In genomic region chr14:104078031-104078455, GRCh38 we compare ENCODE assay signal across 8 cellular contexts. TPM values are rescaled to one million over a fixed set of nuclear protein-coding genes. Genes with fewer than 3 reads are reported as not detected.
DNase-seq lines count a peak whose midpoint lies in the region; ATAC-seq and TF ChIP-seq lines count a peak whose summit lies in the region.

No MANE protein-coding gene starts in this region.

- H3K9me3 Mint-ChIP-seq in Caco-2 (ENCODE audit: unreplicated experiment) (peaks cover 5% of the 10 kb centered on the region), naive B cell (peaks cover 4 to 11% (median 7%) of the 10 kb centered on the region in 7 donors)
- H3K9me3 Mint-ChIP-seq in stimulated activated effector memory CD8-positive, alpha-beta T cell treated with anti-CD3 and anti-CD28 coated beads, Interleukin-12 subunit alpha, Interleukin-12 subunit beta, amount 100 ng/mL, for 72 hours, result peaks cover 5% of the 10 kb centered on the region

- H3K27ac Mint-ChIP-seq in Caco-2 (ENCODE audit: unreplicated experiment) (no peak overlapping the region), naive B cell (peak overlapping the region in 3 of 6 donors; percentile 7 to 18 (median 18))
- no peak overlapping the region for H3K27ac Mint-ChIP-seq in stimulated activated effector memory CD8-positive, alpha-beta T cell treated with anti-CD3 and anti-CD28 coated beads, Interleukin-12 subunit alpha, Interleukin-12 subunit beta, amount 100 ng/mL, for 72 hours

- H3K36me3 ChIP-seq in Caco-2 (ENCODE audit: control insufficient read depth, insufficient read depth, low read length), result no peaks in the 10 kb centered on the region

- H3K4me3 Mint-ChIP-seq in Caco-2 (ENCODE audit: unreplicated experiment) (no peak overlapping the region), naive B cell (peak overlapping the region in 2 of 8 donors; percentile 3 to 61)
- no peak overlapping the region for H3K4me3 Mint-ChIP-seq in stimulated activated effector memory CD8-positive, alpha-beta T cell treated with anti-CD3 and anti-CD28 coated beads, Interleukin-12 subunit alpha, Interleukin-12 subunit beta, amount 100 ng/mL, for 72 hours

- TF ChIP-seq CTCF in Caco-2 (IDR thresholded peaks at IDR 0.05; ENCODE audit: insufficient read depth in 1 of 2, low read depth in 1 of 2, low read length in 1 of 2, severe bottlenecking in 1 of 2, unreplicated experiment in 1 of 2), result peak; percentile 97 to 99
- TF ChIP-seq CTCF in epithelial cell of proximal tubule (conservative IDR thresholded peaks at IDR 0.05; ENCODE audit: low read depth, low read length), result peak; percentile 100

- in situ Hi-C loops in KBM-7 (cut with MboI; ENCODE audit: low pct_unique_long_range_greater_than_20kb, low sequenced_read_pairs), result no loop called here

- no peaks in the 10 kb centered on the region; the same call in 1 of the 2 replicates for H3K27me3 ChIP-seq in Caco-2 (replicated peaks; ENCODE audit: control insufficient read depth, insufficient read depth, low read length)

- no TSS peak for BruUV-seq in Caco-2 (replicated peaks; lab: Mats Ljungman, UMichigan)

- POLR2A ChIA-PET in Caco-2 (lab: Charles Lee), result no interaction called here

- ATAC-seq in GM21447 (IDR thresholded peaks at IDR 0.05; ENCODE audit: unreplicated experiment), result peak; percentile 79
- peak; percentile 96 to 97 for ATAC-seq in naive B cell (ENCODE audit: low read depth in 2 of 2)
- ATAC-seq in stimulated activated effector memory CD8-positive, alpha-beta T cell treated with anti-CD3 and anti-CD28 coated beads, Interleukin-12 subunit alpha, Interleukin-12 subunit beta, amount 100 ng/mL, for 72 hours, result peak; percentile 97

- CTCF ChIA-PET in Caco-2 (lab: Charles Lee), result interaction anchor here (0.5 to 1.9 kb wide), 18 partner anchors 13 to 499 kb away, joined by 3 to 16 read pairs (median 4); no protein-coding TSS in a partner anchor

- intact Hi-C loops in Caco-2 (cut with micrococcal nuclease; ENCODE audit: unreplicated experiment), result loop anchor here (1.0 to 5.0 kb wide), 5 partner anchors 53 to 562 kb away; no protein-coding TSS in a partner anchor

- peaks cover 3% of the 10 kb centered on the region for H3K27me3 Mint-ChIP-seq in Caco-2 (ENCODE audit: insufficient read depth, unreplicated experiment)
- H3K27me3 Mint-ChIP-seq in naive B cell, result peaks cover 9 to 26% (median 22%) of the 10 kb centered on the region in 3 donors

- H3K4me3 ChIP-seq in Caco-2 (ENCODE audit: low read depth, low read length), result no peak overlapping the region
- H3K4me3 ChIP-seq in epithelial cell of proximal tubule (ENCODE audit: low read depth, low read length), result no peak overlapping the region

- 0 out of 2 replicates have a peak, but pooled peaks cover 3% of the 10 kb centered on the region for H3K4me1 ChIP-seq in Caco-2

- no peaks in the 10 kb centered on the region for H3K36me3 Mint-ChIP-seq in Caco-2 (ENCODE audit: insufficient read depth, unreplicated experiment)
- peaks cover 9 to 11% of the 10 kb centered on the region in 2 donors for H3K36me3 Mint-ChIP-seq in naive B cell
- H3K36me3 Mint-ChIP-seq in stimulated activated effector memory CD8-positive, alpha-beta T cell treated with anti-CD3 and anti-CD28 coated beads, Interleukin-12 subunit alpha, Interleukin-12 subunit beta, amount 100 ng/mL, for 72 hours, result no peaks in the 10 kb centered on the region

- DNase-seq in Caco-2 (peak; percentile 90), KBM-7 (peak; percentile 91), OCI-M1 (lab: John Stamatoyannopoulos, UW) (peak; percentile 89), epithelial cell of proximal tubule (ENCODE audit: low read depth) (peak; percentile 27), naive B cell (peak; percentile 80)
- peak; percentile 92 for DNase-seq in activated CD8-positive, alpha-beta memory T cell treated with anti-CD3 and anti-CD28 coated beads, Interleukin-2, amount 50 U/mL, for 48 hours
- peak; percentile 80 to 90 for DNase-seq in stimulated activated effector memory CD8-positive, alpha-beta T cell treated with anti-CD3 and anti-CD28 coated beads, Interleukin-12 subunit alpha, Interleukin-12 subunit beta, amount 100 ng/mL, for 72 hours (ENCODE audit: low spot score in 2 of 2)

- H3K9me3 ChIP-seq in Caco-2, result 0 out of 2 replicates have a peak, but pooled peaks cover 3% of the 10 kb centered on the region

- H3K4me1 Mint-ChIP-seq in Caco-2 (ENCODE audit: low read depth, unreplicated experiment), result no peaks in the 10 kb centered on the region
- H3K4me1 Mint-ChIP-seq in naive B cell, result peaks cover 8 to 15% (median 10%) of the 10 kb centered on the region in 3 donors
- peaks cover 11% of the 10 kb centered on the region for H3K4me1 Mint-ChIP-seq in stimulated activated effector memory CD8-positive, alpha-beta T cell treated with anti-CD3 and anti-CD28 coated beads, Interleukin-12 subunit alpha, Interleukin-12 subunit beta, amount 100 ng/mL, for 72 hours

RNA-seq across cellular contexts. Expression of gene ASPG, which starts 7.5 kb away (rescaled TPM):
- total RNA-seq in Caco-2 (2022) (not detected in 2 replicates), epithelial cell of proximal tubule (not detected in 2 replicates)
- polyA plus RNA-seq in naive B cell (ENCODE audit: low read depth in 6 of 6), result not detected

Comparison
In these comparisons a context has a peak if more than half of its experiments do, and no peak if none do; other contexts are left out.
1. DNase-seq: peak in every context shown above with its lines; median percentile 92 in activated CD8-positive, alpha-beta memory T cell treated with anti-CD3 and anti-CD28 coated beads, Interleukin-2, amount 50 U/mL, for 48 hours; 91 in KBM-7; 90 in Caco-2; 89 in OCI-M1; 85 in stimulated activated effector memory CD8-positive, alpha-beta T cell treated with anti-CD3 and anti-CD28 coated beads, Interleukin-12 subunit alpha, Interleukin-12 subunit beta, amount 100 ng/mL, for 72 hours; 80 in naive B cell; 27 in epithelial cell of proximal tubule.